In the genomic region with DNA sequence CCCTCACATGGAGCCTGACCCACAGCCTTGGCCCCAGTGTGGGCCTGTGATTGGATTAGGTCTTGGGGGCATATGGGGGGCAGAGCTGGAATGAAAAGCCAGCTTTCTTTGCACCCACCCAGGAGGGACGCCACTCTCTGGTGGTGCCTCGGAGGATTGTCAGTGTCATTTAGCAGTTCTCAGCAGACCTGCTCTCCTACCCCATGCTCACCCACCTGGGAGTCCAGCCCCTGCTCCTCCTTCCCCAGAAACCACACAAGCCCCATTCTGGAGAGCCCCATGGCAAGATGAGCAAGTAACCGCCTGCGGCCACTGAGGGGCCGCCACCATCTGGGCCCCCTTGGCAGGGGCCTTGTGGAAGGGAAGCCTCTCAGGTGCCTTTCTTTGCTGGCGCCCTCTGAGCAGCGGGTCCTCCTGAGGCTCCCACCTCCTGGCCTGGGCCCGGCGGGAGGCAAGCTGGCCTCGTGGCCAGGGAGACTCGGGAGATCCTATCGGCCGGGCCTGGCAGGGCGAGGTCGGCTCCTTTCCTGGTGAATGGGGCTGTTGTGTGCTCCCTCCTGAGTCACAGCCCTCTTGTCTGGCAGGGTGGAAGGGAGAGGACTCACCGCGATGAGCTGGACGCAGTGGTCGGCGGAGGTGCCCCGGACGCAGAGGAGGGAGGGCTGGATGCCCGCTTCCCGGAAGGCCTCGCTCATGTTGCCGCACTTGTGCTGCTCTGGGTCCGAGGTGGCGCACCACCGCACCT, we compare ENCODE assay signal across 15 cellular contexts. TPM values are rescaled to one million over a fixed set of nuclear protein-coding genes. Genes with fewer than 3 reads are reported as not detected.
DNase-seq lines count a peak whose midpoint lies in the region; ATAC-seq, FAIRE-seq and TF ChIP-seq lines count a peak whose summit lies in the region.
"Had no signal": no experiment of that assay in that cellular context is flagged by ENCODE, and none has a peak within 500 bp of the region (broad histone marks: within the 10 kb centered on the region; RNA-seq: fewer than 3 reads in every experiment).

No MANE protein-coding gene starts in this region.

- no peak overlapping the region for H2BK120ac ChIP-seq in H1 (replicated peaks; ENCODE audit: low read depth, low read length)

- no peak overlapping the region for H2AK5ac ChIP-seq in H1 (ENCODE audit: low read depth, low read length)

- TF ChIP-seq EP300 in H1 (IDR thresholded peaks at IDR 0.05; ENCODE audit: borderline replicate concordance in 1 of 2, low read depth in 2 of 2, low read length in 2 of 2): no peak

- CTCF ChIA-PET in H1 (lab: Charles Lee; ENCODE audit: partially characterized antibody): interaction anchor here (1.2 to 16.7 kb wide), 8 partner anchors 10 to 160 kb away, joined by 4 to 245 read pairs (median 6); no protein-coding TSS in a partner anchor

- H4K5ac ChIP-seq in H1 (ENCODE audit: insufficient read length, low read depth, low read length): no peak overlapping the region

- intact Hi-C loops in heart right ventricle (cut with DNase I): no loop called here

- POLR2A ChIA-PET in H1 (lab: Charles Lee; ENCODE audit: partially characterized antibody): interaction anchor here (1.9 kb wide), 1 partner anchor 25 kb away, joined by 6 read pairs; no protein-coding TSS in a partner anchor

- no peak for TF ChIP-seq RAD21 in H1 (IDR thresholded peaks at IDR 0.05 in 1 of 2, conservative IDR thresholded peaks at IDR 0.05 in 1 of 2; ENCODE audit: low read depth in 2 of 2, low read length in 2 of 2)

- H2BK12ac ChIP-seq in H1 (ENCODE audit: low read depth, low read length): peak overlapping the region; percentile 50; the same call in 1 of the 2 replicates

- no peaks in the 10 kb centered on the region for H3K9me3 ChIP-seq in right atrium auricular region
- no peaks in the 10 kb centered on the region for H3K9me3 ChIP-seq in heart right ventricle
- H3K9me3 ChIP-seq in H1 (ENCODE audit: insufficient read depth in 2 of 2, low read depth in 1 of 2, low read length in 1 of 2): no peaks in the 10 kb centered on the region
- H3K9me3 ChIP-seq: SK-N-SH had no signal

- DNase-seq in right atrium auricular region (ENCODE audit: low spot score): peak; percentile 59
- no peak for DNase-seq in heart right ventricle
- DNase-seq in M059J (ENCODE audit: low read depth): peak; percentile 32
- DNase-seq in H1 (ENCODE audit: low read depth in 1 of 2, low spot score in 2 of 2): peak in 1 of 2 experiments; percentile 45
- peak; percentile 59 for DNase-seq in urothelium cell line (ENCODE audit: low spot score)
- DNase-seq in stimulated activated CD4-positive, alpha-beta T cell treated with anti-CD3 and anti-CD28 coated beads, Interleukin-4, amount 100 ng/mL, for 4 hours: no peak
- no peak for DNase-seq in DMS79 treated with DMSO at 0.1 percent for 48 hours (lab: John Stamatoyannopoulos, UW)
- DNase-seq: activated gamma-delta T cell treated with Interleukin-2 at 50 U/mL for 16 hours; HFFc6; mesenchymal stem cell; NCI-H2107; NK-92 treated with Interleukin-12 subunit alpha and Interleukin-12 subunit beta, amount 100 ng/mL, for 24 hours; SK-N-SH had no signal

- H3K79me1 ChIP-seq in H1 (ENCODE audit: low read depth, low read length): no peaks in the 10 kb centered on the region

- no peak overlapping the region for H3K4me3 ChIP-seq in right atrium auricular region
- H3K4me3 ChIP-seq in heart right ventricle: no peak overlapping the region
- no peak overlapping the region for H3K4me3 ChIP-seq in H1 (ENCODE audit: extremely low read depth in 1 of 4, insufficient read depth in 2 of 4, low read depth in 3 of 4, low read length in 4 of 4)

- H3K4ac ChIP-seq in H1 (replicated peaks; ENCODE audit: insufficient read length, low read depth, low read length): no peak overlapping the region

- H3K36me3 ChIP-seq in right atrium auricular region: no peaks in the 10 kb centered on the region
- H3K36me3 ChIP-seq in heart right ventricle: no peaks in the 10 kb centered on the region
- H3K36me3 ChIP-seq in H1 (ENCODE audit: control insufficient read depth in 2 of 4, insufficient read depth in 4 of 4, low read length in 3 of 4): no peaks in the 10 kb centered on the region

- no peak overlapping the region for H3K9ac ChIP-seq in H1 (replicated peaks in 1 of 4; ENCODE audit: extremely low read depth in 1 of 4, low read depth in 3 of 4, low read length in 3 of 4)
- H3K9ac ChIP-seq: SK-N-SH had no signal

- H4K91ac ChIP-seq in H1 (replicated peaks; ENCODE audit: insufficient read length, low read length): no peak overlapping the region

- H3K4me1 ChIP-seq in right atrium auricular region (peaks cover 0 to 46% of the 10 kb centered on the region in 2 donors), heart right ventricle (peaks cover 0 to 52% (median 26%) of the 10 kb centered on the region in 9 donors), H1 (replicated peaks in 1 of 4; ENCODE audit: control insufficient read depth in 3 of 4, insufficient read depth in 4 of 4, low read length in 3 of 4) (peaks cover 0 to 10% (median 9%) of the 10 kb centered on the region in 4 experiments; a peak in 5 of 7 replicates)

- H3K23ac ChIP-seq in H1 (ENCODE audit: insufficient read length): no peak overlapping the region

- peaks cover 0 to 4% of the 10 kb centered on the region in 2 experiments for H4K20me1 ChIP-seq in H1 (replicated peaks in 1 of 2; ENCODE audit: control insufficient read depth in 1 of 2, insufficient read depth in 2 of 2, low read length in 2 of 2)

- no peak overlapping the region for H3K56ac ChIP-seq in H1 (replicated peaks; ENCODE audit: insufficient read length, low read depth, low read length)

- FAIRE-seq in H1 (lab: Jason Lieb, UNC) (no peak), urothelium cell line (lab: Jason Lieb, UNC) (no peak)
- FAIRE-seq: TTC549 had no signal

- no peak for TF ChIP-seq POLR2A in H1 (IDR thresholded peaks at IDR 0.05; ENCODE audit: control extremely low read depth in 1 of 2, low read depth in 2 of 2, low read length in 2 of 2)

- H3K79me2 ChIP-seq in H1 (ENCODE audit: control insufficient read depth in 1 of 2, insufficient read depth in 2 of 2, low read length in 2 of 2): no peaks in the 10 kb centered on the region

- no peak overlapping the region; the same call in 1 of the 2 replicates for H3K18ac ChIP-seq in H1 (ENCODE audit: extremely low read depth, low read length)

- H4K8ac ChIP-seq in H1 (ENCODE audit: extremely low read depth, insufficient read depth, low read length): peak overlapping the region; percentile 15; the same call in 1 of the 2 replicates

- no peak overlapping the region for H2AFZ ChIP-seq in H1 (ENCODE audit: low read length)

- no peak overlapping the region for H2BK20ac ChIP-seq in H1 (ENCODE audit: low read length)

- H3K14ac ChIP-seq in H1 (ENCODE audit: insufficient read length): no peak overlapping the region

- no peak for ATAC-seq in heart right ventricle
- no peak for ATAC-seq in HG03045 (IDR thresholded peaks at IDR 0.05; ENCODE audit: unreplicated experiment)

- H2BK15ac ChIP-seq in H1 (ENCODE audit: low read length): no peak overlapping the region

- no peak overlapping the region for H3K27ac ChIP-seq in right atrium auricular region
- no peak overlapping the region for H3K27ac ChIP-seq in heart right ventricle
- no peak overlapping the region for H3K27ac ChIP-seq in H1 (ENCODE audit: low read depth, low read length)

- WGBS in heart right ventricle, 2 donors: 93 to 94% methylated on average over 27 to 29 of the region's 29 CpGs
- 85% methylated on average over 25 of the region's 29 CpGs; no CpG with 5 or more reads in 1 of the 2 experiments for WGBS in H1 (ENCODE audit: extremely low coverage in 1 of 2, insufficient coverage in 1 of 2, insufficient read length in 1 of 2, insufficient replicate concordance in 2 of 2, low coverage in 1 of 2, low lambda C conversion rate in 2 of 2, missing lambda C conversion rate in 1 of 2), 2 experiments

- peaks cover 9% of the 10 kb centered on the region; the same call in 1 of the 2 replicates for H3K23me2 ChIP-seq in H1 (ENCODE audit: low read depth, low read length)

- TF ChIP-seq CTCF in right atrium auricular region (IDR thresholded peaks at IDR 0.05): no peak
- no peak for TF ChIP-seq CTCF in heart right ventricle (IDR thresholded peaks at IDR 0.05)
- no peak for TF ChIP-seq CTCF in H1 (IDR thresholded peaks at IDR 0.05; ENCODE audit: control extremely low read depth in 1 of 3, insufficient read depth in 1 of 3, low read depth in 1 of 3, low read length in 3 of 3)

- H3K4me2 ChIP-seq in H1 (ENCODE audit: insufficient read depth in 1 of 2, low read depth in 2 of 2, low read length in 2 of 2): no peak overlapping the region
- H3K4me2 ChIP-seq: SK-N-SH had no signal

- H3K27me3 ChIP-seq in right atrium auricular region (no peaks in the 10 kb centered on the region), heart right ventricle (peaks cover 0 to 47% (median 13%) of the 10 kb centered on the region in 7 donors), H1 (replicated peaks in 1 of 4; ENCODE audit: control insufficient read depth in 3 of 4, extremely low read depth in 1 of 4, insufficient read depth in 3 of 4, low read length in 3 of 4) (peaks cover 9 to 21% (median 19%) of the 10 kb centered on the region in 4 experiments)

- H2BK5ac ChIP-seq in H1 (ENCODE audit: low read depth, low read length): no peak overlapping the region

RNA-seq across cellular contexts. Expression of a gene that starts 2.3 kb away (rescaled TPM):
- total RNA-seq in right atrium auricular region (1 to 10 TPM; 3.1 to 6.7 TPM), heart right ventricle (10 to 100 TPM in 3 of 10 donors, 1 to 10 TPM in 7; 2.5 to 27.5 (median 6.3) TPM)
- polyA plus RNA-seq in heart right ventricle (10 to 100 TPM in 1 of 2 donors, 1 to 10 TPM in 1; 8.5 to 31.4 TPM), H1 (2011; rRNA removed) (1.7 and 2.7 TPM in 2 replicates)
- 4.2 and 8.9 TPM in 2 replicates for total RNA-seq in M059J (2014; rRNA removed; shearing (Covaris generic))
- total RNA-seq in H1 (2021; fragmentation: NEBNext Ultra II Directional; extraction: Animal tissue kit (Norgen Biotek cat#: 25700)): 3.5 and 3.7 TPM in 2 replicates
- polyA plus RNA-seq in H1 (2011; cell fraction: cytosol; rRNA removed): 2.2 TPM
- polyA plus RNA-seq in H1 (2011; cell fraction: nucleus; rRNA removed): 9.6 TPM
- polyA plus RNA-seq in H1 (2012, experiment 1 of 2): 2.1 to 3.7 TPM (median 3.4 TPM) in 4 replicates
- 1.1 TPM for polyA plus RNA-seq in H1 (2012, experiment 2 of 2)
- polyA plus RNA-seq in H1 (2013, experiment 1 of 2): 2.9 TPM
- 2.9 TPM for polyA plus RNA-seq in H1 (2013, experiment 2 of 2)
- 1.9 and 2.0 TPM in 2 replicates for polyA minus RNA-seq in H1 (2011; rRNA and poly(A)+ RNA removed)
- 1.5 TPM for polyA minus RNA-seq in H1 (2011; cell fraction: cytosol; rRNA and poly(A)+ RNA removed)
- polyA minus RNA-seq in H1 (2011; cell fraction: nucleus; rRNA and poly(A)+ RNA removed): 7.0 TPM

RNA-seq across cellular contexts. Expression of a gene that starts 58.7 kb away (rescaled TPM):
- total RNA-seq in right atrium auricular region (1 to 10 TPM; 5.4 to 7.0 TPM), heart right ventricle (1 to 10 TPM; 4.4 to 7.7 (median 6.0) TPM)
- polyA plus RNA-seq in heart right ventricle (1 to 10 TPM; 2.2 to 7.3 TPM), H1 (2011; rRNA removed) (0.32 and 0.57 TPM in 2 replicates)
- total RNA-seq in M059J (2014; rRNA removed; shearing (Covaris generic)): 1.7 and 1.9 TPM in 2 replicates
- total RNA-seq in H1 (2021; fragmentation: NEBNext Ultra II Directional; extraction: Animal tissue kit (Norgen Biotek cat#: 25700)): not detected in 2 replicates
- polyA plus RNA-seq in H1 (2011; cell fraction: cytosol; rRNA removed): 0.30 TPM
- polyA plus RNA-seq in H1 (2011; cell fraction: nucleus; rRNA removed): 0.83 TPM
- polyA plus RNA-seq in H1 (2012, experiment 1 of 2): 0.51 to 0.74 TPM (median 0.63 TPM) in 4 replicates
- 0.26 TPM for polyA plus RNA-seq in H1 (2012, experiment 2 of 2)
- polyA plus RNA-seq in H1 (2013, experiment 1 of 2): 0.22 TPM
- 0.15 TPM for polyA plus RNA-seq in H1 (2013, experiment 2 of 2)
- 0.10 and 1.1 TPM in 2 replicates for polyA minus RNA-seq in H1 (2011; rRNA and poly(A)+ RNA removed)
- polyA minus RNA-seq in H1 (2011; cell fraction: cytosol; rRNA and poly(A)+ RNA removed): 0.37 TPM
- not detected for polyA minus RNA-seq in H1 (2011; cell fraction: nucleus; rRNA and poly(A)+ RNA removed)

Comparison
In these comparisons a context has a peak if more than half of its experiments do, and no peak if none do; other contexts are left out.
1. DNase-seq: peak in right atrium auricular region (single experiment), M059J (single experiment) and urothelium cell line (single experiment); none in heart right ventricle (0 of 2), stimulated activated CD4-positive, alpha-beta T cell treated with anti-CD3 and anti-CD28 coated beads, Interleukin-4, amount 100 ng/mL, for 4 hours (0 of 2) and DMS79 treated with DMSO at 0.1 percent for 48 hours (single experiment).